1 cellular context compared by ENCODE assay signal in the genomic region with DNA sequence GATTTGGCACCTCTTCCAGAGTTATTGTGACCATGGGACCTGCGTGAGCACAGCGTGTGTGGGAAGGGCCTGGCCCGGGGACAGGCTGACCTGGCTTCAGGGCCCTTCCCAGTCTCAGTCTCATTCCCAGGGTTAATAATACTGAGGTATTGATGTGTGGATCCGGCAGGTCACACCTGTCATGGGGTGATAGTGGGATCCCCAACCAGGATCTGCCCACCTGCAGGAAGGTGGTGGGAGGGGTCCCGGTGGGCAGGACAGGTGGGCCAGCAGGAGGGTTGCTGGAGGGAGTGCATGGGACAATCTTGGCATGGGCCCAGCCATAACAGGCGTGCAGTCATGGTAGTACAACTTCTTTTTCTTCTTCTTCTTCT.
TF ChIP-seq lines count a peak whose summit lies in the region.

No MANE protein-coding gene starts in this region.

TF ChIP-seq in K562, 482 proteins besides CTCF, POLR2A, EP300 and RAD21:
- TF ChIP-seq ZNF263 (CRISPR knock-in tag; IDR thresholded peaks at IDR 0.05; ENCODE audit: borderline replicate concordance) (0 out of 2 replicates have a peak, but pooled peaks have one; percentile 22), ZFP1 (CRISPR knock-in tag; IDR thresholded peaks at IDR 0.05) (no peak), TEAD4 (IDR thresholded peaks at IDR 0.05; ENCODE audit: low read length) (no peak), TEAD4 (CRISPR knock-in tag; IDR thresholded peaks at IDR 0.05; ENCODE audit: borderline replicate concordance) (no peak), GATAD2B (IDR thresholded peaks at IDR 0.05; ENCODE audit: borderline replicate concordance) (no peak), ATF4 (CRISPR knock-in tag; IDR thresholded peaks at IDR 0.05) (no peak), DDX20 (tag; IDR thresholded peaks at IDR 0.05; ENCODE audit: low read depth) (no peak), ZNF511 (CRISPR knock-in tag; IDR thresholded peaks at IDR 0.05) (0 out of 2 replicates have a peak, but pooled peaks have one; percentile 41), POU5F1 (IDR thresholded peaks at IDR 0.05; ENCODE audit: borderline replicate concordance, low read depth, low read length, partially characterized antibody) (no peak), MAZ (CRISPR knock-in tag; conservative IDR thresholded peaks at IDR 0.05 in 1 of 2, IDR thresholded peaks at IDR 0.05 in 1 of 2) (no peak), TEAD1 (CRISPR knock-in tag; IDR thresholded peaks at IDR 0.05) (0 out of 4 replicates have a peak, but pooled peaks of 1 of the 2 experiments have one; percentile 40), RAD51 (IDR thresholded peaks at IDR 0.05; ENCODE audit: borderline replicate concordance, low read depth) (no peak), SLC30A9 (CRISPR knock-in tag; IDR thresholded peaks at IDR 0.05) (no peak), SAFB2 (IDR thresholded peaks at IDR 0.05; ENCODE audit: borderline replicate concordance, low read depth, low read length, severe bottlenecking) (no peak), ZNF224 (CRISPR knock-in tag; IDR thresholded peaks at IDR 0.05) (no peak), E2F5 (CRISPR knock-in tag; IDR thresholded peaks at IDR 0.05) (no peak), ZNF561 (CRISPR knock-in tag; conservative IDR thresholded peaks at IDR 0.05) (no peak), CREB5 (CRISPR knock-in tag; IDR thresholded peaks at IDR 0.05) (no peak), RNF2 (IDR thresholded peaks at IDR 0.05) (no peak), NFIC (IDR thresholded peaks at IDR 0.05) (peak; percentile 52; the same call in 1 of the 2 replicates), MTA1 (IDR thresholded peaks at IDR 0.05; ENCODE audit: borderline replicate concordance) (no peak)
- TF ChIP-seq, protein P1, sequence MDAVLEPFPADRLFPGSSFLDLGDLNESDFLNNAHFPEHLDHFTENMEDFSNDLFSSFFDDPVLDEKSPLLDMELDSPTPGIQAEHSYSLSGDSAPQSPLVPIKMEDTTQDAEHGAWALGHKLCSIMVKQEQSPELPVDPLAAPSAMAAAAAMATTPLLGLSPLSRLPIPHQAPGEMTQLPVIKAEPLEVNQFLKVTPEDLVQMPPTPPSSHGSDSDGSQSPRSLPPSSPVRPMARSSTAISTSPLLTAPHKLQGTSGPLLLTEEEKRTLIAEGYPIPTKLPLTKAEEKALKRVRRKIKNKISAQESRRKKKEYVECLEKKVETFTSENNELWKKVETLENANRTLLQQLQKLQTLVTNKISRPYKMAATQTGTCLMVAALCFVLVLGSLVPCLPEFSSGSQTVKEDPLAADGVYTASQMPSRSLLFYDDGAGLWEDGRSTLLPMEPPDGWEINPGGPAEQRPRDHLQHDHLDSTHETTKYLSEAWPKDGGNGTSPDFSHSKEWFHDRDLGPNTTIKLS (IDR thresholded peaks at IDR 0.05; ENCODE audit: borderline replicate concordance, low read depth) = no peak
